ENCODE assay signal across 34 cellular contexts in the genomic region with DNA sequence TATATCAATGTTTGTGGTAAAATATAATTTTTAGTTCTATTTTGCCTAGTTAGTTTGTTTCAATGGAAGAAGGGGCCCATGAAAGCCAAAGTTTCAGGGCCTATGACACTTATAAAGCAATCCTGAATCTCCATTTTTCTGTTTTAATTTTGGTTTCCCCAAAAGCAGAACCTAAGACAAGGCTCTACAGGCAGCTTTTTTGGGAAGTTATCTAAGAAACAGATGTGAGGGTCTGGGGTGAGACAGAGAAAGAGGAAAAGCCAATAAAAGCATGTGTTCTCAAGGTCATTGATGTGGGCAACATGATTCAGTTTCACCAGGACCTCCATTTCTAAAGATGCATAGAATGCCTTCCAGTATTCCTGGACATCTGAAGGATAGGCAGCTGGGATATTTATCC.
"Had no signal": no experiment of that assay in that cellular context is flagged by ENCODE, and none has a peak within 500 bp of the region (broad histone marks: within the 10 kb centered on the region; RNA-seq: fewer than 3 reads in every experiment).

No MANE protein-coding gene starts in this region.

- H3K27ac ChIP-seq: adrenal gland, body of pancreas, brain microvascular endothelial cell, breast epithelium, VCaP had no signal

- H3K9me3 ChIP-seq: adrenal gland, body of pancreas had no signal

- DNase-seq: activated B cell treated with CpG ODN at 0.5 μM for 24 hours; activated CD4-positive, alpha-beta memory T cell treated with anti-CD3 and anti-CD28 coated beads for 36 hours; activated CD4-positive, alpha-beta T cell treated with anti-CD3 and anti-CD28 coated beads for 4 hours; activated CD4-positive, alpha-beta T cell treated with anti-CD3 and anti-CD28 coated beads, Interleukin-2, amount 10 ng/mL, durations not matched to agents 24 days and 14 days; activated CD4-positive, alpha-beta T cell treated with anti-CD3 and anti-CD28 coated beads, Interleukin-2, amount 50 U/mL, for 1 hour; activated CD4-positive, alpha-beta T cell treated with anti-CD3 and anti-CD28 coated beads, Interleukin-2, amount 50 U/mL, for 4 hours; activated CD4-positive, CD25-positive, alpha-beta regulatory T cell treated with anti-CD3 and anti-CD28 coated beads, Interleukin-2, amount 50 U/mL, for 72 hours; activated CD8-positive, alpha-beta memory T cell treated with anti-CD3 and anti-CD28 coated beads, Interleukin-2, amount 50 U/mL, for 4 hours; activated CD8-positive, alpha-beta T cell treated with anti-CD3 and anti-CD28 coated beads for 36 hours; activated effector memory CD4-positive, alpha-beta T cell treated with anti-CD3 and anti-CD28 coated beads, Interleukin-2, amount 50 U/mL, for 16 hours; activated gamma-delta T cell treated with Interleukin-2 at 50 U/mL for 16 hours; activated naive CD4-positive, alpha-beta T cell; activated naive CD4-positive, alpha-beta T cell treated with anti-CD3 and anti-CD28 coated beads for 36 hours; activated naive CD4-positive, alpha-beta T cell treated with anti-CD3 and anti-CD28 coated beads, Interleukin-2, amount 50 U/mL, for 16 hours; activated naive CD8-positive, alpha-beta T cell treated with anti-CD3 and anti-CD28 coated beads for 36 hours; activated T-cell treated with anti-CD3 and anti-CD28 coated beads for 4 hours; activated T-cell treated with anti-CD3 and anti-CD28 coated beads, Interleukin-2, amount 50 U/mL, for 1 hour; activated T-cell treated with anti-CD3 and anti-CD28 coated beads, Interleukin-2, amount 50 U/mL, for 4 hours; activated T-cell treated with anti-CD3 and anti-CD28 coated beads, Interleukin-2, amount 50 U/mL, for 72 hours; amniotic stem cell; aorta; body of pancreas; brain microvascular endothelial cell; central memory CD4-positive, alpha-beta T cell; T-helper 1 cell; T-helper 2 cell; T-helper 9 cell had no signal

- FAIRE-seq: astrocyte, TTC549 had no signal

- H3K27me3 ChIP-seq: adrenal gland, body of pancreas, brain microvascular endothelial cell, breast epithelium had no signal

- ATAC-seq: activated CD8-positive, alpha-beta T cell treated with anti-CD3 and anti-CD28 coated beads for 36 hours; activated naive CD4-positive, alpha-beta T cell treated with anti-CD3 and anti-CD28 coated beads, Interleukin-2, amount 50 U/mL, for 72 hours; activated T-cell treated with anti-CD3 and anti-CD28 coated beads, Interleukin-2, amount 50 U/mL, for 4 hours; activated T-cell treated with anti-CD3 and anti-CD28 coated beads, Interleukin-2, amount 50 U/mL, for 72 hours; activated T-helper 17 cell treated with anti-CD3 and anti-CD28 coated beads, Interleukin-2, amount 50 U/mL, for 72 hours; body of pancreas had no signal

- H3K4me3 ChIP-seq: adrenal gland, body of pancreas, breast epithelium had no signal

- H3K4me1 ChIP-seq: adrenal gland, body of pancreas, breast epithelium had no signal

- H3K36me3 ChIP-seq: adrenal gland, brain microvascular endothelial cell, breast epithelium had no signal
